Comparison of ENCODE assay signal across 8 cellular contexts in the genomic region with DNA sequence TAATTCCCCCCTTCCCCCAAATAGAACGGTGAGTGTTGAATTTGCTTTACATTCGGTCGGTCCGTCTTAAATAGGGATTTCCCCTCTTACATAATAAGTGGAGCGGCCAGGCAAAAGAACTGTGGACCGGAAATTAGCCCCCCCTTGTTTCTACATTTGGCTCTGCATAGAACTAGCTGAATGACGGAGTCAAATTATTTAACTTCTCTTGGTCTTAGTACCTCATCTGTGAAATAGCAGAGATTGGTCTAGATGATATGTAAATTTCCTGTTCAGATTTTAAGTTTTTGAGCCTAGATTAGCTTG. TPM values are rescaled to one million over a fixed set of nuclear protein-coding genes. Genes with fewer than 3 reads are reported as not detected.
DNase-seq lines count a peak whose midpoint lies in the region; ATAC-seq and TF ChIP-seq lines count a peak whose summit lies in the region.

No MANE protein-coding gene starts in this region.

- peak overlapping the region; percentile 66 to 84 for H3K4me3 ChIP-seq in esophagus (ENCODE audit: low read depth in 1 of 2, low read length in 2 of 2)

- peaks cover 4% of the 10 kb centered on the region for H3K4me1 Mint-ChIP-seq in progenitor cell of endocrine pancreas (ENCODE audit: low read depth)

- no peaks in the 10 kb centered on the region for H3K4me1 ChIP-seq in esophagus (ENCODE audit: control insufficient read depth in 2 of 2, insufficient read depth in 2 of 2, low read length in 1 of 2)

- peak overlapping the region; percentile 85 for H3K4me3 Mint-ChIP-seq in progenitor cell of endocrine pancreas (ENCODE audit: low read depth)

- peak; percentile 41 for DNase-seq in AG08395 (ENCODE audit: low spot score)
- DNase-seq in progenitor cell of endocrine pancreas (ENCODE audit: low spot score, unreplicated experiment) = no peak
- DNase-seq in DMS79 treated with DMSO at 0.1 percent for 48 hours (lab: John Stamatoyannopoulos, UW) = no peak
- no peak for DNase-seq in GDM1 (lab: John Stamatoyannopoulos, UW)

- ATAC-seq in GM19043 (IDR thresholded peaks at IDR 0.05; ENCODE audit: low read depth, unreplicated experiment) (peak; percentile 48), HG03457 (IDR thresholded peaks at IDR 0.05; ENCODE audit: unreplicated experiment) (peak; percentile 55), HG02970 (IDR thresholded peaks at IDR 0.05; ENCODE audit: low FRiP score, unreplicated experiment) (no peak)

- no peaks in the 10 kb centered on the region for H3K36me3 Mint-ChIP-seq in progenitor cell of endocrine pancreas (ENCODE audit: insufficient read depth)

- H3K27me3 ChIP-seq in esophagus (ENCODE audit: control insufficient read depth in 1 of 2, insufficient read depth in 2 of 2, low read length in 2 of 2) = no peaks in the 10 kb centered on the region

- H3K27ac ChIP-seq in esophagus (ENCODE audit: low read depth in 2 of 2, low read length in 1 of 2) = no peak overlapping the region

- H3K9me3 ChIP-seq in esophagus (ENCODE audit: control insufficient read depth in 2 of 2, insufficient read depth in 1 of 2, low read depth in 1 of 2, low read length in 1 of 2) = no peaks in the 10 kb centered on the region

- no peaks in the 10 kb centered on the region for H3K36me3 ChIP-seq in esophagus (ENCODE audit: control insufficient read depth in 2 of 2, insufficient read depth in 2 of 2, low read length in 1 of 2)

- 13 to 24% methylated on average over 7 of the region's 7 CpGs for WGBS in esophagus, 2 donors

- H3K27ac Mint-ChIP-seq in progenitor cell of endocrine pancreas = no peak overlapping the region

- TF ChIP-seq CTCF in progenitor cell of endocrine pancreas (IDR thresholded peaks at IDR 0.05; ENCODE audit: unreplicated experiment) = no peak

- peaks cover 36% of the 10 kb centered on the region for H3K27me3 Mint-ChIP-seq in progenitor cell of endocrine pancreas

- H3K9me3 Mint-ChIP-seq in progenitor cell of endocrine pancreas (ENCODE audit: low read depth) = no peaks in the 10 kb centered on the region

RNA-seq across cellular contexts. Expression of gene SPATA18, which starts 1.3 kb away (rescaled TPM):
- polyA plus RNA-seq in esophagus = 1 to 10 TPM; 2.5 to 3.2 TPM
- 7.4 and 8.5 TPM in 2 replicates for total RNA-seq in progenitor cell of endocrine pancreas

RNA-seq across cellular contexts. Expression of gene SGCB, which starts 14.3 kb away (rescaled TPM):
- polyA plus RNA-seq in esophagus = 1 to 10 TPM; 2.3 to 5.9 TPM
- total RNA-seq in progenitor cell of endocrine pancreas = 29.7 and 30.1 TPM in 2 replicates

RNA-seq across cellular contexts. Expression of gene LRRC66, which starts 32.3 kb away (rescaled TPM):
- polyA plus RNA-seq in esophagus = under 1 TPM; 0.11 to 0.12 TPM
- total RNA-seq in progenitor cell of endocrine pancreas = 0.38 and 0.58 TPM in 2 replicates
